22 cellular contexts compared by ENCODE assay signal in genomic region chr1:229185913-229186312, GRCh38.
A peak's percentile ranks its signal among the peaks of the same experiment; 100 is the strongest.
DNase-seq lines count a peak whose midpoint lies in the region; ATAC-seq and TF ChIP-seq lines count a peak whose summit lies in the region.
"Had no signal": no experiment of that assay in that cellular context is flagged by ENCODE, and none has a peak within 500 bp of the region (broad histone marks: within the 10 kb centered on the region; RNA-seq: fewer than 3 reads in every experiment).

No MANE protein-coding gene starts in this region.

- peaks cover 4% of the 10 kb centered on the region; the same call in 1 of the 2 replicates for H3K27me3 ChIP-seq in OCI-LY3 (ENCODE audit: low read depth, low read length)
- H3K27me3 ChIP-seq: MG63 had no signal

- no peak overlapping the region for H3K4me3 ChIP-seq in OCI-LY3 (ENCODE audit: low read length)
- H3K4me3 ChIP-seq: GM23248, HAP-1, K562, MG63 had no signal

- H3K9ac ChIP-seq in OCI-LY3 (ENCODE audit: low read length), result no peak overlapping the region
- H3K9ac ChIP-seq: GM23248 had no signal

- H3K36me3 ChIP-seq in OCI-LY3 (replicated peaks; ENCODE audit: low read depth, low read length), result no peaks in the 10 kb centered on the region
- H3K36me3 ChIP-seq: HAP-1, MG63 had no signal

- no peaks in the 10 kb centered on the region for H4K20me1 ChIP-seq in OCI-LY3 (ENCODE audit: insufficient read depth, low read length)

- intact Hi-C loops in activated CD8-positive, alpha-beta T cell treated with anti-CD3 and anti-CD28 coated beads for 36 hours (cut with micrococcal nuclease), result no loop called here

- H3K27me3 Mint-ChIP-seq in activated CD8-positive, alpha-beta T cell treated with anti-CD3 and anti-CD28 coated beads, Interleukin-2, amount 10 ng/mL, durations not matched to agents 7 days and 5 days (ENCODE audit: low read depth), result peaks cover 7% of the 10 kb centered on the region
- H3K27me3 Mint-ChIP-seq in activated CD8-positive, alpha-beta T cell treated with anti-CD3 and anti-CD28 coated beads for 36 hours, result no peaks in the 10 kb centered on the region
- no peaks in the 10 kb centered on the region for H3K27me3 Mint-ChIP-seq in effector memory CD8-positive, alpha-beta T cell
- H3K27me3 Mint-ChIP-seq: CD8-positive, alpha-beta memory T cell had no signal

- H3K79me2 ChIP-seq in OCI-LY3 (ENCODE audit: low read length), result no peaks in the 10 kb centered on the region

- ATAC-seq in activated CD8-positive, alpha-beta T cell treated with anti-CD3 and anti-CD28 coated beads, Interleukin-2, amount 10 ng/mL, durations not matched to agents 7 days and 5 days, result no peak
- no peak for ATAC-seq in activated CD8-positive, alpha-beta T cell treated with anti-CD3 and anti-CD28 coated beads for 36 hours
- no peak for ATAC-seq in effector memory CD8-positive, alpha-beta T cell (replicated peaks)
- ATAC-seq: HepG2, K562 had no signal

- DNase-seq in activated CD8-positive, alpha-beta T cell treated with anti-CD3 and anti-CD28 coated beads, Interleukin-2, amount 10 ng/mL, durations not matched to agents 7 days and 5 days, result no peak
- DNase-seq in activated CD8-positive, alpha-beta T cell treated with anti-CD3 and anti-CD28 coated beads for 36 hours, result no peak
- DNase-seq in effector memory CD8-positive, alpha-beta T cell, result no peak
- DNase-seq in fibroblast of the conjunctiva (ENCODE audit: low read depth) (peak; percentile 71), RKO (ENCODE audit: low spot score) (no peak), NCI-H2196 (lab: John Stamatoyannopoulos, UW; ENCODE audit: unreplicated experiment) (no peak), NCI-H1417 (lab: John Stamatoyannopoulos, UW) (no peak)
- DNase-seq: Calu3; CD8-positive, alpha-beta memory T cell; DMS153; GM23248; MG63; NCI-H1417 treated with DMSO at 0.1 percent for 48 hours; NCI-H187 treated with DMSO at 0.1 percent for 48 hours; NCI-H226; NCI-H510A treated with DMSO at 0.1 percent for 48 hours; NCI-H748 treated with DMSO at 0.1 percent for 48 hours had no signal

- H3K27ac ChIP-seq in OCI-LY3 (ENCODE audit: low read length), result 0 out of 2 replicates have a peak overlapping the region, but pooled peaks have one; percentile 29
- H3K27ac ChIP-seq: C4-2B, GM23248 had no signal

- no peaks in the 10 kb centered on the region for H3K36me3 Mint-ChIP-seq in activated CD8-positive, alpha-beta T cell treated with anti-CD3 and anti-CD28 coated beads, Interleukin-2, amount 10 ng/mL, durations not matched to agents 7 days and 5 days (ENCODE audit: low read depth)
- H3K36me3 Mint-ChIP-seq in activated CD8-positive, alpha-beta T cell treated with anti-CD3 and anti-CD28 coated beads for 36 hours (ENCODE audit: low read depth), result no peaks in the 10 kb centered on the region
- H3K36me3 Mint-ChIP-seq in effector memory CD8-positive, alpha-beta T cell (ENCODE audit: insufficient read depth), result no peaks in the 10 kb centered on the region

- H3K4me1 Mint-ChIP-seq in activated CD8-positive, alpha-beta T cell treated with anti-CD3 and anti-CD28 coated beads, Interleukin-2, amount 10 ng/mL, durations not matched to agents 7 days and 5 days (ENCODE audit: low read depth), result peaks cover 18% of the 10 kb centered on the region
- peaks cover 9% of the 10 kb centered on the region for H3K4me1 Mint-ChIP-seq in activated CD8-positive, alpha-beta T cell treated with anti-CD3 and anti-CD28 coated beads for 36 hours (ENCODE audit: low read depth)
- H3K4me1 Mint-ChIP-seq in effector memory CD8-positive, alpha-beta T cell (ENCODE audit: low read depth in 2 of 2), result peaks cover 6 to 10% of the 10 kb centered on the region in 2 donors

- H3K4me3 Mint-ChIP-seq in activated CD8-positive, alpha-beta T cell treated with anti-CD3 and anti-CD28 coated beads, Interleukin-2, amount 10 ng/mL, durations not matched to agents 7 days and 5 days, result no peak overlapping the region
- no peak overlapping the region for H3K4me3 Mint-ChIP-seq in activated CD8-positive, alpha-beta T cell treated with anti-CD3 and anti-CD28 coated beads for 36 hours
- H3K4me3 Mint-ChIP-seq in effector memory CD8-positive, alpha-beta T cell, result no peak overlapping the region

- peak overlapping the region; percentile 58; the same call in 1 of the 2 replicates for H3K4me2 ChIP-seq in OCI-LY3 (ENCODE audit: low read length)

- H3K4me1 ChIP-seq in OCI-LY3 (ENCODE audit: low read length), result peaks cover 12% of the 10 kb centered on the region

- POLR2A ChIA-PET in activated CD8-positive, alpha-beta T cell treated with anti-CD3 and anti-CD28 coated beads, Interleukin-2, amount 10 ng/mL, durations not matched to agents 7 days and 5 days (lab: Charles Lee), result interaction anchor here (1.3 kb wide), 1 partner anchor 19 kb away, joined by 3 read pairs; no protein-coding TSS in a partner anchor
- POLR2A ChIA-PET in activated CD8-positive, alpha-beta T cell treated with anti-CD3 and anti-CD28 coated beads for 36 hours (lab: Charles Lee), result interaction anchor here (0.9 to 1.7 kb wide), 2 partner anchors 41 to 351 kb away, joined by 3 read pairs; no protein-coding TSS in a partner anchor

- no peaks in the 10 kb centered on the region for H3K9me3 ChIP-seq in OCI-LY3 (ENCODE audit: insufficient read depth, low read length)
- H3K9me3 ChIP-seq: HAP-1, MG63 had no signal

- no peaks in the 10 kb centered on the region for H3K9me3 Mint-ChIP-seq in activated CD8-positive, alpha-beta T cell treated with anti-CD3 and anti-CD28 coated beads, Interleukin-2, amount 10 ng/mL, durations not matched to agents 7 days and 5 days (ENCODE audit: insufficient read depth)
- H3K9me3 Mint-ChIP-seq in activated CD8-positive, alpha-beta T cell treated with anti-CD3 and anti-CD28 coated beads for 36 hours, result no peaks in the 10 kb centered on the region
- H3K9me3 Mint-ChIP-seq in effector memory CD8-positive, alpha-beta T cell, result no peaks in the 10 kb centered on the region
- H3K9me3 Mint-ChIP-seq: CD8-positive, alpha-beta memory T cell had no signal

- peak overlapping the region; percentile 73 for H3K27ac Mint-ChIP-seq in activated CD8-positive, alpha-beta T cell treated with anti-CD3 and anti-CD28 coated beads, Interleukin-2, amount 10 ng/mL, durations not matched to agents 7 days and 5 days
- H3K27ac Mint-ChIP-seq in activated CD8-positive, alpha-beta T cell treated with anti-CD3 and anti-CD28 coated beads for 36 hours, result no peak overlapping the region
- H3K27ac Mint-ChIP-seq in effector memory CD8-positive, alpha-beta T cell, result peak overlapping the region; percentile 78 to 81

- H2AFZ ChIP-seq in OCI-LY3 (ENCODE audit: low read depth, low read length), result peak overlapping the region; percentile 96; the same call in 1 of the 2 replicates

- TF ChIP-seq CTCF in activated CD8-positive, alpha-beta T cell treated with anti-CD3 and anti-CD28 coated beads for 36 hours (IDR thresholded peaks at IDR 0.05), result no peak
- no peak for TF ChIP-seq CTCF in OCI-LY3 (IDR thresholded peaks at IDR 0.05; ENCODE audit: low read depth, low read length)

- CTCF ChIA-PET in activated CD8-positive, alpha-beta T cell treated with anti-CD3 and anti-CD28 coated beads, Interleukin-2, amount 10 ng/mL, durations not matched to agents 7 days and 5 days (lab: Charles Lee), result interaction anchor here (1.2 to 3.6 kb wide), 4 partner anchors 29 to 451 kb away, joined by 3 to 18 read pairs (median 6); partner anchors contain the start of gene RHOU
- CTCF ChIA-PET in activated CD8-positive, alpha-beta T cell treated with anti-CD3 and anti-CD28 coated beads for 36 hours (lab: Charles Lee), result interaction anchor here (1.7 to 1.8 kb wide), 2 partner anchors 42 to 150 kb away, joined by 3 to 9 read pairs; no protein-coding TSS in a partner anchor
